In genomic region chr20:14879839-14880238, GRCh38 we compare ENCODE assay signal across 22 cellular contexts.
A peak's percentile ranks its signal among the peaks of the same experiment; 100 is the strongest.
DNase-seq lines count a peak whose midpoint lies in the region; ATAC-seq, FAIRE-seq and TF ChIP-seq lines count a peak whose summit lies in the region.
"Had no signal": no experiment of that assay in that cellular context is flagged by ENCODE, and none has a peak within 500 bp of the region (broad histone marks: within the 10 kb centered on the region; RNA-seq: fewer than 3 reads in every experiment).

No MANE protein-coding gene starts in this region.

- H3K79me2 ChIP-seq in ACC112 (ENCODE audit: control insufficient read depth, insufficient read depth, low read length, unreplicated experiment): no peaks in the 10 kb centered on the region
- H3K79me2 ChIP-seq in GM12878 (ENCODE audit: control insufficient read depth, insufficient read depth, low read length): no peaks in the 10 kb centered on the region

- peak overlapping the region; percentile 31 for H3K27ac ChIP-seq in ACC112 (ENCODE audit: low read depth, low read length)
- no peak overlapping the region for H3K27ac ChIP-seq in GM12878 (ENCODE audit: control insufficient read depth, insufficient read depth)
- no peak overlapping the region for H3K27ac ChIP-seq in mesenchymal stem cell (ENCODE audit: low read length, poor library complexity, severe bottlenecking)

- TF ChIP-seq POLR2A in GM12878 (IDR thresholded peaks at IDR 0.05; ENCODE audit: low read depth, low read length) (no peak), erythroblast (IDR thresholded peaks at IDR 0.05; ENCODE audit: low read length) (no peak)

- intact Hi-C loops in GM12878 (cut with micrococcal nuclease; ENCODE audit: unreplicated experiment): loop anchor here (2.0 kb wide), 1 partner anchor 49 kb away; no protein-coding TSS in a partner anchor

- CTCF ChIA-PET in GM12878 (lab: Yijun Ruan, JAX): interaction anchor here (1.2 kb wide), 1 partner anchor 42 kb away, joined by 3 read pairs; no protein-coding TSS in a partner anchor

- no peak for TF ChIP-seq CTCF in GM12878 (IDR thresholded peaks at IDR 0.05 in 2 of 3, conservative IDR thresholded peaks at IDR 0.05 in 1 of 3; ENCODE audit: control insufficient read depth in 2 of 3, extremely low read depth in 1 of 3, insufficient read depth in 1 of 3, low read depth in 3 of 3, low read length in 3 of 3)

- H3K9ac ChIP-seq in GM12878 (ENCODE audit: control insufficient read depth, insufficient read depth, low read length) (no peak overlapping the region), mesenchymal stem cell (ENCODE audit: low read length) (peak overlapping the region; percentile 30)

- no peak overlapping the region for H2BK120ac ChIP-seq in mesenchymal stem cell (ENCODE audit: low read depth, low read length)

- no peak overlapping the region for H3K4ac ChIP-seq in mesenchymal stem cell (ENCODE audit: low read depth in 1 of 2, low read length in 2 of 2)

- in situ Hi-C loops in GM12878 (cut with MboI): no loop called here

- H3K79me1 ChIP-seq in mesenchymal stem cell (replicated peaks; ENCODE audit: low read length, poor library complexity, severe bottlenecking): no peaks in the 10 kb centered on the region

- no peak overlapping the region for H4K8ac ChIP-seq in mesenchymal stem cell (ENCODE audit: low read length)

- no peaks in the 10 kb centered on the region; the same call in 2 of the 3 replicates for H3K9me3 ChIP-seq in GM12878 (replicated peaks; ENCODE audit: control insufficient read depth, insufficient read depth, low read length)
- H3K9me3 ChIP-seq in mesenchymal stem cell (ENCODE audit: control insufficient read depth, low read length): no peaks in the 10 kb centered on the region
- H3K9me3 ChIP-seq: gastrocnemius medialis had no signal

- SMC1A ChIA-PET in GM12878 (lab: Charles Lee; ENCODE audit: uncharacterized antibody, unreplicated experiment): interaction anchor here (1.1 to 1.2 kb wide), 2 partner anchors 9 to 19 kb away, joined by 3 read pairs; no protein-coding TSS in a partner anchor

- H4K20me1 ChIP-seq in GM12878 (ENCODE audit: control insufficient read depth, insufficient read depth): no peaks in the 10 kb centered on the region

- peak overlapping the region in 1 of 2 experiments; percentile 49 for H3K18ac ChIP-seq in mesenchymal stem cell (ENCODE audit: low read depth in 1 of 2, low read length in 2 of 2)

- no peak for TF ChIP-seq RAD21 in GM12878 (IDR thresholded peaks at IDR 0.05; ENCODE audit: insufficient read depth, low read depth, low read length)

- H2BK5ac ChIP-seq in mesenchymal stem cell (ENCODE audit: low read depth, low read length, poor library complexity, severe bottlenecking): no peak overlapping the region

- H3K4me2 ChIP-seq in GM12878 (ENCODE audit: control insufficient read depth, insufficient read depth) (no peak overlapping the region), mesenchymal stem cell (ENCODE audit: low read length, poor library complexity, severe bottlenecking) (no peak overlapping the region)

- peak overlapping the region; percentile 36 for H2AFZ ChIP-seq in ACC112 (ENCODE audit: low read length, unreplicated experiment)
- H2AFZ ChIP-seq in GM12878 (ENCODE audit: control insufficient read depth, low read depth, low read length): no peak overlapping the region
- H2AFZ ChIP-seq in mesenchymal stem cell (ENCODE audit: low read depth, low read length): no peak overlapping the region

- RAD21 ChIA-PET in GM12878 (lab: Charles Lee; ENCODE audit: unreplicated experiment): no interaction called here

- H3K23ac ChIP-seq in mesenchymal stem cell (ENCODE audit: low read length in 2 of 2): no peak overlapping the region

- POLR2A ChIA-PET in GM12878 (lab: Charles Lee): no interaction called here

- H3K4me3 ChIP-seq in ACC112 (ENCODE audit: low read depth, low read length) (peak overlapping the region; percentile 11; the same call in 1 of the 2 replicates), GM12878 (no peak overlapping the region), mesenchymal stem cell (ENCODE audit: insufficient read depth in 1 of 2, low read depth in 1 of 2, low read length in 2 of 2) (peak overlapping the region in 1 of 2 experiments; percentile 27)
- H3K4me3 ChIP-seq: gastrocnemius medialis, lung had no signal

- H3K4me1 ChIP-seq in ACC112 (ENCODE audit: control insufficient read depth, insufficient read depth, low read length, unreplicated experiment) (peaks cover 4% of the 10 kb centered on the region), GM12878 (ENCODE audit: control insufficient read depth, insufficient read depth, low read length) (no peaks in the 10 kb centered on the region), mesenchymal stem cell (ENCODE audit: control insufficient read depth, insufficient read depth, low read depth, low read length) (no peaks in the 10 kb centered on the region)
- H3K4me1 ChIP-seq: gastrocnemius medialis had no signal

- no peak for TF ChIP-seq EP300 in GM12878 (IDR thresholded peaks at IDR 0.05; ENCODE audit: borderline replicate concordance in 1 of 2, control insufficient read depth in 1 of 2, low read depth in 2 of 2, low read length in 2 of 2)

- H3K36me3 ChIP-seq in ACC112 (ENCODE audit: insufficient read depth, low read length) (no peaks in the 10 kb centered on the region), GM12878 (ENCODE audit: control insufficient read depth in 2 of 2, insufficient read depth in 2 of 2, low read length in 1 of 2) (no peaks in the 10 kb centered on the region), mesenchymal stem cell (ENCODE audit: control insufficient read depth in 1 of 2, insufficient read depth in 2 of 2, low read depth in 1 of 2, low read length in 2 of 2) (no peaks in the 10 kb centered on the region)
- H3K36me3 ChIP-seq: gastrocnemius medialis had no signal

- no peak overlapping the region for H3K14ac ChIP-seq in mesenchymal stem cell (ENCODE audit: low read length in 2 of 2)

- FAIRE-seq in GM12878 (lab: Jason Lieb, UNC): no peak
- FAIRE-seq: D721Med, GM18507 had no signal

- H2AK5ac ChIP-seq in mesenchymal stem cell (ENCODE audit: low read length, severe bottlenecking): no peak overlapping the region

- BruUV-seq in GM12878 (replicated peaks; lab: Mats Ljungman, UMichigan): no TSS peak

- peak; percentile 8 for ATAC-seq in HG02840 (IDR thresholded peaks at IDR 0.05; ENCODE audit: low FRiP score, unreplicated experiment)
- ATAC-seq in GM12878: peak; percentile 19
- ATAC-seq in esophagus mucosa: no peak
- ATAC-seq: right cardiac atrium had no signal

- WGBS in GM12878 (ENCODE audit: insufficient coverage, insufficient replicate concordance, low lambda C conversion rate, missing lambda C conversion rate): 59% methylated on average over 5 of the region's 5 CpGs
- 93% methylated on average over 5 of the region's 5 CpGs for WGBS in mesenchymal stem cell

- H2BK15ac ChIP-seq in mesenchymal stem cell (ENCODE audit: low read depth, poor library complexity, severe bottlenecking): no peak overlapping the region

- no peak overlapping the region for H4K91ac ChIP-seq in mesenchymal stem cell (ENCODE audit: low read length)

- H3K27me3 ChIP-seq in ACC112 (ENCODE audit: insufficient read depth, low read length) (no peaks in the 10 kb centered on the region), GM12878 (replicated peaks in 1 of 2; ENCODE audit: control insufficient read depth in 2 of 2, insufficient read depth in 2 of 2, low read length in 1 of 2) (no peaks in the 10 kb centered on the region), mesenchymal stem cell (ENCODE audit: control insufficient read depth in 1 of 2, insufficient read depth in 1 of 2, low read length in 2 of 2) (no peaks in the 10 kb centered on the region)
- H3K27me3 ChIP-seq: gastrocnemius medialis had no signal

- H2BK12ac ChIP-seq in mesenchymal stem cell (ENCODE audit: low read length in 2 of 2): no peak overlapping the region

- no peak for DNase-seq in GM12878 (ENCODE audit: low read depth, low spot score)
- DNase-seq in mesenchymal stem cell: no peak
- no peak for DNase-seq in erythroblast (lab: John Stamatoyannopoulos, UW)
- DNase-seq in stimulated activated CD4-positive, alpha-beta T cell treated with anti-CD3 and anti-CD28 coated beads, Interleukin-1b, Interleukin-23, amount 100 ng/mL, for 48 hours: no peak
- no peak for DNase-seq in NCI-H2029 (lab: John Stamatoyannopoulos, UW)
- DNase-seq: activated CD4-positive, alpha-beta T cell treated with anti-CD3 and anti-CD28 coated beads for 4 hours; activated naive CD4-positive, alpha-beta T cell treated with anti-CD3 and anti-CD28 coated beads, Interleukin-2, amount 50 U/mL, for 16 hours; activated T-cell treated with anti-CD3 and anti-CD28 coated beads, Interleukin-2, amount 50 U/mL, for 72 hours; gastrocnemius medialis; kidney; naive B cell; NCI-H1092; NCI-H2227 treated with DMSO at 0.1 percent for 48 hours; right cardiac atrium; SHP77 treated with DMSO at 0.1 percent for 48 hours; T-helper 1 cell had no signal

TF ChIP-seq in GM12878, 131 proteins besides CTCF, POLR2A, EP300 and RAD21:
- no peak for TF ChIP-seq RFX5 (IDR thresholded peaks at IDR 0.05; ENCODE audit: low read depth, low read length)
- TF ChIP-seq HDAC2 (IDR thresholded peaks at IDR 0.05): no peak
- TF ChIP-seq ZNF24 (IDR thresholded peaks at IDR 0.05): 0 out of 2 replicates have a peak, but pooled peaks have one; percentile 1
